Comparison of ENCODE assay signal across 20 cellular contexts in genomic region chr6:51495806-51496380, GRCh38.
"Had no signal": no experiment of that assay in that cellular context is flagged by ENCODE, and none has a peak within 500 bp of the region (broad histone marks: within the 10 kb centered on the region; RNA-seq: fewer than 3 reads in every experiment).

No MANE protein-coding gene starts in this region.

- H3K36me3 ChIP-seq: neutrophil, sigmoid colon, spleen, thoracic aorta had no signal

- H3K36me3 Mint-ChIP-seq: activated naive CD8-positive, alpha-beta T cell; naive B cell; stimulated activated memory B cell treated with anti-CD40 and anti-IgM and Interleukin-4, amounts not matched to agents 10 μg/mL and 1 μg/mL and 100 μg/mL, for 72 hours had no signal

- DNase-seq: activated CD4-positive, alpha-beta T cell treated with anti-CD3 and anti-CD28 coated beads, Interleukin-2, amount 50 U/mL, for 4 hours; activated gamma-delta T cell treated with Interleukin-2 at 50 U/mL for 16 hours; amniotic stem cell; foreskin keratinocyte; glutamatergic neuron; islet precursor cell; mucosa of descending colon; naive B cell; sigmoid colon; spleen; stimulated activated CD4-positive, alpha-beta T cell treated with anti-CD3 and anti-CD28 coated beads, Interleukin-4, amount 100 ng/mL, for 4 hours had no signal

- H3K27ac Mint-ChIP-seq: activated naive CD8-positive, alpha-beta T cell; activated T-helper 1 cell treated with anti-CD3 and anti-CD28 coated beads, Interleukin-12 subunit alpha, Interleukin-12 subunit beta, Interleukin-2, Interleukin-4 antibody, amounts not matched to agents 30 ng/mL and 10 ng/mL and 1 ng/mL, durations not matched to agents 14 hours and 24 hours and 36 hours; stimulated activated memory B cell treated with anti-CD40 and anti-IgM and Interleukin-4, amounts not matched to agents 10 μg/mL and 1 μg/mL and 100 μg/mL, for 72 hours; T-helper 2 cell treated with Interferon-gamma antibody and Interleukin-4, amounts not matched to agents 5 μg/mL and 100 μg/mL, for 36 hours had no signal

- H3K9me3 Mint-ChIP-seq: activated T-helper 1 cell treated with anti-CD3 and anti-CD28 coated beads, Interleukin-12 subunit alpha, Interleukin-12 subunit beta, Interleukin-2, Interleukin-4 antibody, amounts not matched to agents 30 ng/mL and 10 ng/mL and 1 ng/mL, durations not matched to agents 14 hours and 24 hours and 36 hours; stimulated activated memory B cell treated with anti-CD40 and anti-IgM and Interleukin-4, amounts not matched to agents 10 μg/mL and 1 μg/mL and 100 μg/mL, for 72 hours; T-helper 2 cell treated with Interferon-gamma antibody and Interleukin-4, amounts not matched to agents 5 μg/mL and 100 μg/mL, for 36 hours had no signal

- FAIRE-seq: colon, TTC549 had no signal

- H3K27me3 Mint-ChIP-seq: activated naive CD8-positive, alpha-beta T cell; naive B cell; stimulated activated memory B cell treated with anti-CD40 and anti-IgM and Interleukin-4, amounts not matched to agents 10 μg/mL and 1 μg/mL and 100 μg/mL, for 72 hours had no signal

- H3K27ac ChIP-seq: foreskin keratinocyte, neutrophil, parathyroid adenoma, sigmoid colon, spleen, thoracic aorta had no signal

- H3K27me3 ChIP-seq: foreskin keratinocyte, neutrophil, sigmoid colon, spleen had no signal

- H3K4me3 ChIP-seq: mucosa of descending colon, sigmoid colon, spleen, thoracic aorta had no signal

- H3K4me1 ChIP-seq: foreskin keratinocyte, parathyroid adenoma, sigmoid colon, spleen had no signal

- H3K9me3 ChIP-seq: mucosa of descending colon, neutrophil, spleen, thoracic aorta had no signal

- H3K4me3 Mint-ChIP-seq: activated naive CD8-positive, alpha-beta T cell; activated T-helper 1 cell treated with anti-CD3 and anti-CD28 coated beads, Interleukin-12 subunit alpha, Interleukin-12 subunit beta, Interleukin-2, Interleukin-4 antibody, amounts not matched to agents 30 ng/mL and 10 ng/mL and 1 ng/mL, durations not matched to agents 14 hours and 24 hours and 36 hours; stimulated activated memory B cell treated with anti-CD40 and anti-IgM and Interleukin-4, amounts not matched to agents 10 μg/mL and 1 μg/mL and 100 μg/mL, for 72 hours; T-helper 2 cell treated with Interferon-gamma antibody and Interleukin-4, amounts not matched to agents 5 μg/mL and 100 μg/mL, for 36 hours had no signal

- H3K4me1 Mint-ChIP-seq: naive B cell; stimulated activated memory B cell treated with anti-CD40 and anti-IgM and Interleukin-4, amounts not matched to agents 10 μg/mL and 1 μg/mL and 100 μg/mL, for 72 hours had no signal

- H2AFZ ChIP-seq: parathyroid adenoma had no signal

- H3K79me2 ChIP-seq: parathyroid adenoma had no signal

- ATAC-seq: foreskin keratinocyte; mucosa of descending colon; stimulated activated memory B cell treated with anti-CD40 and anti-IgM and Interleukin-4, amounts not matched to agents 10 μg/mL and 1 μg/mL and 100 μg/mL, for 72 hours had no signal
